Comparison of ENCODE assay signal across 1 cellular context in the genomic region with DNA sequence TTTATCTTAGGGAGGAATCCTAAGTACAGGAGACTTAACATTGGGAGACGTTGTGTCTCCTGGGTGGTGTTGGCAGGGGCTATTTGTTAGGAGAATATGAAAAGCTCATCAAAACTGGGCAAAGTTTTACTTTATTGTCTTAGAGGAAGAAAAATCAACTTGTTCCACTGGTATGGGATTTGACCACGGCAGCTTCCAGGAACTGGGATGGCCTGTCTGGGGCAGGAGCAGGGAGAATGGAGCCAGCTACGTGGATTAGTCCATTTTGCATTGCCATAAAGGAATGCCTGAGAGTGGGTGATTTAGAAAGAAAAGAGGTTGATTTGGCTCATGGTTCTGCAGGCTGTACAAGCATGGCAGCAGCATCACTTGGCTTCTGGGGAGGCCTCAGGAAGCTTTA.
TF ChIP-seq lines count a peak whose summit lies in the region.

No MANE protein-coding gene starts in this region.

TF ChIP-seq in IMR-90, 13 proteins besides CTCF, POLR2A, EP300 and RAD21:
- TF ChIP-seq RCOR1 (IDR thresholded peaks at IDR 0.05; ENCODE audit: insufficient replicate concordance, low read length), result no peak
- no peak for TF ChIP-seq BHLHE40 (IDR thresholded peaks at IDR 0.05; ENCODE audit: low read depth, low read length)
- TF ChIP-seq CEBPB (IDR thresholded peaks at IDR 0.05; ENCODE audit: low read depth, low read length), result no peak
- TF ChIP-seq, protein P1, sequence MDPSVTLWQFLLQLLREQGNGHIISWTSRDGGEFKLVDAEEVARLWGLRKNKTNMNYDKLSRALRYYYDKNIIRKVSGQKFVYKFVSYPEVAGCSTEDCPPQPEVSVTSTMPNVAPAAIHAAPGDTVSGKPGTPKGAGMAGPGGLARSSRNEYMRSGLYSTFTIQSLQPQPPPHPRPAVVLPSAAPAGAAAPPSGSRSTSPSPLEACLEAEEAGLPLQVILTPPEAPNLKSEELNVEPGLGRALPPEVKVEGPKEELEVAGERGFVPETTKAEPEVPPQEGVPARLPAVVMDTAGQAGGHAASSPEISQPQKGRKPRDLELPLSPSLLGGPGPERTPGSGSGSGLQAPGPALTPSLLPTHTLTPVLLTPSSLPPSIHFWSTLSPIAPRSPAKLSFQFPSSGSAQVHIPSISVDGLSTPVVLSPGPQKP (IDR thresholded peaks at IDR 0.05; ENCODE audit: borderline replicate concordance, low read depth, low read length), result no peak
- no peak for TF ChIP-seq MAFK (IDR thresholded peaks at IDR 0.05; ENCODE audit: low read depth, low read length)
- TF ChIP-seq RFX5 (IDR thresholded peaks at IDR 0.05; ENCODE audit: low read depth, low read length), result no peak
- TF ChIP-seq MXI1 (IDR thresholded peaks at IDR 0.05; ENCODE audit: borderline replicate concordance, low read depth, low read length), result no peak
- TF ChIP-seq SMC3 (IDR thresholded peaks at IDR 0.05; ENCODE audit: low read depth, low read length), result no peak
- no peak for TF ChIP-seq MAZ (IDR thresholded peaks at IDR 0.05; ENCODE audit: borderline replicate concordance, low read depth, low read length)
- TF ChIP-seq FOS (IDR thresholded peaks at IDR 0.05; ENCODE audit: low read depth, low read length), result no peak
- no peak for TF ChIP-seq NFE2L2 (IDR thresholded peaks at IDR 0.05; ENCODE audit: low read depth, low read length)
- TF ChIP-seq CHD1 (IDR thresholded peaks at IDR 0.05; ENCODE audit: low read depth, low read length), result no peak
- TF ChIP-seq, protein P2, sequence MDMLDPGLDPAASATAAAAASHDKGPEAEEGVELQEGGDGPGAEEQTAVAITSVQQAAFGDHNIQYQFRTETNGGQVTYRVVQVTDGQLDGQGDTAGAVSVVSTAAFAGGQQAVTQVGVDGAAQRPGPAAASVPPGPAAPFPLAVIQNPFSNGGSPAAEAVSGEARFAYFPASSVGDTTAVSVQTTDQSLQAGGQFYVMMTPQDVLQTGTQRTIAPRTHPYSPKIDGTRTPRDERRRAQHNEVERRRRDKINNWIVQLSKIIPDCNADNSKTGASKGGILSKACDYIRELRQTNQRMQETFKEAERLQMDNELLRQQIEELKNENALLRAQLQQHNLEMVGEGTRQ (IDR thresholded peaks at IDR 0.05; ENCODE audit: low read depth, low read length), result no peak
